In genomic region chr11:126833020-126833419, GRCh38 we compare ENCODE assay signal across 18 cellular contexts.
DNase-seq lines count a peak whose midpoint lies in the region; ATAC-seq and TF ChIP-seq lines count a peak whose summit lies in the region.
"Had no signal": no experiment of that assay in that cellular context is flagged by ENCODE, and none has a peak within 500 bp of the region (broad histone marks: within the 10 kb centered on the region; RNA-seq: fewer than 3 reads in every experiment).

No MANE protein-coding gene starts in this region.

- BruUV-seq in PC-3 (replicated peaks; lab: Mats Ljungman, UMichigan): no TSS peak

- H3F3A ChIP-seq in PC-3 (ENCODE audit: low read length, unreplicated experiment): no peaks in the 10 kb centered on the region

- intact Hi-C loops in left ventricle myocardium inferior (cut with micrococcal nuclease) (no loop called here), PC-3 (cut with micrococcal nuclease) (no loop called here)

- no peaks in the 10 kb centered on the region for H3K27me3 ChIP-seq in right atrium auricular region
- peaks cover 45% of the 10 kb centered on the region for H3K27me3 ChIP-seq in left ventricle myocardium inferior (ENCODE audit: low read depth)
- H3K27me3 ChIP-seq in PC-3 (ENCODE audit: low read length): peaks cover 40% of the 10 kb centered on the region

- H2AFZ ChIP-seq in PC-3 (ENCODE audit: low read length): no peak overlapping the region
- H2AFZ ChIP-seq: PC-9 had no signal

- H3K36me3 ChIP-seq in right atrium auricular region (no peaks in the 10 kb centered on the region), left ventricle myocardium inferior (no peaks in the 10 kb centered on the region), PC-3 (ENCODE audit: low read depth, low read length) (no peaks in the 10 kb centered on the region)
- H3K36me3 ChIP-seq: HAP-1 had no signal

- H3K27ac ChIP-seq in right atrium auricular region (no peak overlapping the region), left ventricle myocardium inferior (replicated peaks) (no peak overlapping the region), PC-3 (ENCODE audit: low read length) (no peak overlapping the region)
- H3K27ac ChIP-seq: PC-9, SK-N-MC had no signal

- CTCF ChIA-PET in PC-3 (lab: Charles Lee): no interaction called here

- no peaks in the 10 kb centered on the region for H3K4me1 ChIP-seq in right atrium auricular region
- no peaks in the 10 kb centered on the region for H3K4me1 ChIP-seq in left ventricle myocardium inferior
- H3K4me1 ChIP-seq in PC-3 (ENCODE audit: insufficient read depth, low read length): no peaks in the 10 kb centered on the region
- H3K4me1 ChIP-seq: Caco-2 had no signal

- no peak for TF ChIP-seq CTCF in right atrium auricular region (IDR thresholded peaks at IDR 0.05)
- no peak for TF ChIP-seq CTCF in left ventricle myocardium inferior (IDR thresholded peaks at IDR 0.05; ENCODE audit: borderline replicate concordance)
- no peak for TF ChIP-seq CTCF in PC-3 (conservative IDR thresholded peaks at IDR 0.05; ENCODE audit: low read depth, low read length)

- H3K9me2 ChIP-seq in PC-3 (replicated peaks; ENCODE audit: low read length): no peaks in the 10 kb centered on the region

- H3K9ac ChIP-seq in PC-3 (ENCODE audit: low read length): no peak overlapping the region

- H4K20me1 ChIP-seq in PC-3 (ENCODE audit: low read length): no peaks in the 10 kb centered on the region

- no peak for ATAC-seq in PC-3
- no peak for ATAC-seq in HG02678 (IDR thresholded peaks at IDR 0.05; ENCODE audit: unreplicated experiment)
- ATAC-seq: GM12878, T-helper 17 cell had no signal

- DNase-seq in right atrium auricular region (ENCODE audit: low spot score): peak; percentile 4
- DNase-seq in left ventricle myocardium inferior: no peak
- peak; percentile 62 for DNase-seq in NCI-H345 (lab: John Stamatoyannopoulos, UW)
- DNase-seq in SK-N-DZ (ENCODE audit: low spot score): peak; percentile 27
- no peak for DNase-seq in NCI-H1694 treated with DMSO at 0.1 percent for 48 hours (lab: John Stamatoyannopoulos, UW)
- DNase-seq in PC-3: no peak
- DNase-seq: Caco-2, DMS79, IMR-90, Kasumi-1, NCI-H1694, NCI-H446, PC-9, T-helper 17 cell had no signal

- no peak overlapping the region for H3K4me2 ChIP-seq in PC-3 (ENCODE audit: low read length)
- H3K4me2 ChIP-seq: PC-9 had no signal

- POLR2A ChIA-PET in PC-3 (lab: Charles Lee; ENCODE audit: unreplicated experiment): no interaction called here

- no peaks in the 10 kb centered on the region for H3K79me2 ChIP-seq in PC-3 (ENCODE audit: low read length)

- H3K4me3 ChIP-seq in right atrium auricular region: no peak overlapping the region
- H3K4me3 ChIP-seq in left ventricle myocardium inferior: no peak overlapping the region
- H3K4me3 ChIP-seq in PC-3 (ENCODE audit: low read length): no peak overlapping the region
- H3K4me3 ChIP-seq: GM12878, HAP-1, PC-9, SK-N-MC had no signal

- H3K9me3 ChIP-seq in right atrium auricular region: no peaks in the 10 kb centered on the region
- H3K9me3 ChIP-seq in left ventricle myocardium inferior (replicated peaks): no peaks in the 10 kb centered on the region
- H3K9me3 ChIP-seq in PC-3 (ENCODE audit: low read length): no peaks in the 10 kb centered on the region
- H3K9me3 ChIP-seq: Caco-2, HAP-1 had no signal

Comparison
In these comparisons a context has a peak if more than half of its experiments do, and no peak if none do; other contexts are left out.
1. DNase-seq: peak in right atrium auricular region (single experiment), NCI-H345 (single experiment) and SK-N-DZ (single experiment); none in left ventricle myocardium inferior (single experiment), NCI-H1694 treated with DMSO at 0.1 percent for 48 hours (single experiment) and PC-3 (single experiment).